Comparison of ENCODE assay signal across 12 cellular contexts in genomic region chr20:62475819-62476073, GRCh38. TPM values are rescaled to one million over a fixed set of nuclear protein-coding genes. Genes with fewer than 3 reads are reported as not detected.
DNase-seq lines count a peak whose midpoint lies in the region; ATAC-seq, FAIRE-seq and TF ChIP-seq lines count a peak whose summit lies in the region.
"Had no signal": no experiment of that assay in that cellular context is flagged by ENCODE, and none has a peak within 500 bp of the region (broad histone marks: within the 10 kb centered on the region; RNA-seq: fewer than 3 reads in every experiment).

TSS of gene GATA5 (minus strand) at chr20:62475995. CDS start at chr20:62475521, 474 bp downstream.

- in situ Hi-C loops in Panc1 (cut with HindIII; ENCODE audit: low pct_unique_long_range_greater_than_20kb, low sequenced_read_pairs) = no loop called here

- H2AFZ ChIP-seq in trophoblast cell (ENCODE audit: insufficient read depth, low read length, poor library complexity) = peak within 1 kb of the TSS; percentile 31

- no peak within 1 kb of the TSS for H4K91ac ChIP-seq in trophoblast cell (ENCODE audit: low read depth, low read length)

- H3K23ac ChIP-seq in trophoblast cell (ENCODE audit: low read length) = no peak within 1 kb of the TSS

- CTCF ChIA-PET in Caco-2 (lab: Charles Lee) (interaction anchor here (0.6 kb wide), 1 partner anchor 48 kb away, joined by 3 read pairs; the partner anchor contains the start of gene RBBP8NL), Panc1 (lab: Charles Lee) (interaction anchor here (0.6 kb wide), 1 partner anchor 58 kb away, joined by 7 read pairs; no protein-coding TSS in a partner anchor)

- FAIRE-seq in GM12892 (lab: Jason Lieb, UNC) = no peak

- H3K9ac ChIP-seq in trophoblast cell (ENCODE audit: low read length) = no peak within 1 kb of the TSS

- peaks cover 46% of the 10 kb centered on the region for H3K4me1 Mint-ChIP-seq in Caco-2 (ENCODE audit: low read depth, unreplicated experiment)

- BruUV-seq in Caco-2 (replicated peaks; lab: Mats Ljungman, UMichigan) = no TSS peak
- BruUV-seq in Panc1 (replicated peaks; lab: Mats Ljungman, UMichigan) = no TSS peak

- H3K4me1 ChIP-seq in Caco-2 (peaks cover 47% of the 10 kb centered on the region), Panc1 (ENCODE audit: control insufficient read depth, insufficient read depth, low read length) (peaks cover 36% of the 10 kb centered on the region), iPS DF 6.9 (ENCODE audit: control insufficient read depth, insufficient read depth, low read length) (peaks cover 6% of the 10 kb centered on the region; the same call in 1 of the 2 replicates), trophoblast cell (ENCODE audit: control insufficient read depth in 1 of 2, insufficient read depth in 2 of 2, low read length in 2 of 2) (peaks cover 11 to 18% of the 10 kb centered on the region in 2 experiments)

- H2BK12ac ChIP-seq in trophoblast cell (ENCODE audit: low read length) = no peak within 1 kb of the TSS

- H3K9me3 Mint-ChIP-seq in Caco-2 (ENCODE audit: unreplicated experiment) = peaks cover 11% of the 10 kb centered on the region

- H3K4me3 Mint-ChIP-seq in Caco-2 (ENCODE audit: unreplicated experiment) = no peak within 1 kb of the TSS
- H3K4me3 Mint-ChIP-seq: activated CD8-positive, alpha-beta T cell treated with anti-CD3 and anti-CD28 coated beads, Interleukin-2, amount 10 ng/mL, durations not matched to agents 7 days and 5 days had no signal

- no peak within 1 kb of the TSS for H2BK120ac ChIP-seq in trophoblast cell (ENCODE audit: insufficient read depth, low read length, poor library complexity)

- TF ChIP-seq POLR2A in GM12892 (IDR thresholded peaks at IDR 0.05; ENCODE audit: low read depth, low read length) = no peak

- intact Hi-C loops in Caco-2 (cut with micrococcal nuclease; ENCODE audit: unreplicated experiment) = no loop called here
- intact Hi-C loops in Panc1 (cut with micrococcal nuclease; ENCODE audit: unreplicated experiment) = loop anchor here (10.0 kb wide), 1 partner anchor 319 kb away; the partner anchor contains the start of gene MRGBP

- H3K14ac ChIP-seq in trophoblast cell (ENCODE audit: low read length) = no peak within 1 kb of the TSS

- peak within 1 kb of the TSS; percentile 72 for H3K27ac Mint-ChIP-seq in Caco-2 (ENCODE audit: unreplicated experiment)
- H3K27ac Mint-ChIP-seq: activated CD8-positive, alpha-beta T cell treated with anti-CD3 and anti-CD28 coated beads, Interleukin-2, amount 10 ng/mL, durations not matched to agents 7 days and 5 days; CD4-positive, CD25-positive, alpha-beta regulatory T cell had no signal

- no peaks in the 10 kb centered on the region for H3K79me1 ChIP-seq in trophoblast cell (ENCODE audit: low read length)

- peaks cover 6% of the 10 kb centered on the region for H3K36me3 Mint-ChIP-seq in Caco-2 (ENCODE audit: insufficient read depth, unreplicated experiment)
- H3K36me3 Mint-ChIP-seq: CD4-positive, CD25-positive, alpha-beta regulatory T cell had no signal

- H3K27me3 ChIP-seq in Caco-2 (replicated peaks; ENCODE audit: control insufficient read depth, insufficient read depth, low read length) = no peaks in the 10 kb centered on the region
- H3K27me3 ChIP-seq in Panc1 (ENCODE audit: control insufficient read depth, insufficient read depth, low read length) = no peaks in the 10 kb centered on the region
- H3K27me3 ChIP-seq in iPS DF 6.9 (ENCODE audit: control insufficient read depth, insufficient read depth, low read length) = peaks cover 49% of the 10 kb centered on the region
- H3K27me3 ChIP-seq in trophoblast cell (ENCODE audit: insufficient read depth, low read length) = peaks cover 49% of the 10 kb centered on the region

- H3K27ac ChIP-seq in Panc1 (ENCODE audit: low read length) (peak within 1 kb of the TSS; percentile 97), iPS DF 6.9 (ENCODE audit: low read length) (no peak within 1 kb of the TSS), trophoblast cell (ENCODE audit: low read depth, low read length) (no peak within 1 kb of the TSS)

- peak; percentile 50 for ATAC-seq in Panc1
- no peak for ATAC-seq in GM19455 (IDR thresholded peaks at IDR 0.05; ENCODE audit: unreplicated experiment)
- no peak for ATAC-seq in HG03280 (IDR thresholded peaks at IDR 0.05; ENCODE audit: unreplicated experiment)
- ATAC-seq in GM21619 (IDR thresholded peaks at IDR 0.05; ENCODE audit: unreplicated experiment) = no peak
- ATAC-seq: activated CD8-positive, alpha-beta T cell treated with anti-CD3 and anti-CD28 coated beads, Interleukin-2, amount 10 ng/mL, durations not matched to agents 7 days and 5 days; esophagus mucosa had no signal

- no peaks in the 10 kb centered on the region for H3K79me2 ChIP-seq in trophoblast cell (ENCODE audit: control insufficient read depth, insufficient read depth, low read length, poor library complexity)

- H2BK5ac ChIP-seq in trophoblast cell (ENCODE audit: low read depth, low read length, poor library complexity) = no peak within 1 kb of the TSS

- H2AK5ac ChIP-seq in trophoblast cell (ENCODE audit: low read length) = no peak within 1 kb of the TSS

- H3K4me2 ChIP-seq in trophoblast cell (ENCODE audit: low read length) = peak within 1 kb of the TSS; percentile 55

- H3K36me3 ChIP-seq in Caco-2 (ENCODE audit: control insufficient read depth, insufficient read depth, low read length) (no peaks in the 10 kb centered on the region), Panc1 (ENCODE audit: control insufficient read depth, insufficient read depth, low read length) (no peaks in the 10 kb centered on the region; the same call in 1 of the 2 replicates), iPS DF 6.9 (ENCODE audit: control insufficient read depth, insufficient read depth, low read length) (no peaks in the 10 kb centered on the region; the same call in 1 of the 2 replicates), trophoblast cell (ENCODE audit: control insufficient read depth in 1 of 2, insufficient read depth in 2 of 2, low read length in 2 of 2) (peaks cover 0 to 2% of the 10 kb centered on the region in 2 experiments)

- no peak within 1 kb of the TSS for H3K18ac ChIP-seq in trophoblast cell (ENCODE audit: low read length)

- H3K9me3 ChIP-seq in Caco-2 = no peaks in the 10 kb centered on the region
- no peaks in the 10 kb centered on the region for H3K9me3 ChIP-seq in Panc1 (ENCODE audit: control insufficient read depth, insufficient read depth, low read depth, low read length)
- no peaks in the 10 kb centered on the region for H3K9me3 ChIP-seq in iPS DF 6.9 (ENCODE audit: control insufficient read depth, insufficient read depth, low read length)
- peaks cover 1% of the 10 kb centered on the region for H3K9me3 ChIP-seq in trophoblast cell (ENCODE audit: insufficient read depth, low read depth, low read length)

- H4K12ac ChIP-seq in trophoblast cell (ENCODE audit: low read depth, low read length) = no peak within 1 kb of the TSS

- no peak within 1 kb of the TSS for H3K4ac ChIP-seq in trophoblast cell (ENCODE audit: low read depth, low read length)

- no peak within 1 kb of the TSS for H4K8ac ChIP-seq in trophoblast cell (ENCODE audit: low read depth, low read length)

- TF ChIP-seq CTCF in Caco-2 (IDR thresholded peaks at IDR 0.05; ENCODE audit: insufficient read depth in 1 of 2, low read depth in 1 of 2, low read length in 1 of 2, severe bottlenecking in 1 of 2, unreplicated experiment in 1 of 2) (no peak), Panc1 (IDR thresholded peaks at IDR 0.05) (no peak)

- H3K27me3 Mint-ChIP-seq in Caco-2 (ENCODE audit: insufficient read depth, unreplicated experiment) = no peaks in the 10 kb centered on the region

- WGBS in iPS DF 6.9 (ENCODE audit: insufficient coverage, insufficient read length) = no CpG with 5 or more reads among the region's 36 CpGs
- WGBS in trophoblast cell (ENCODE audit: extremely low coverage, insufficient coverage, insufficient read length) = no CpG with 5 or more reads among the region's 36 CpGs

- POLR2A ChIA-PET in Caco-2 (lab: Charles Lee) = interaction anchor here (0.6 kb wide), 1 partner anchor 329 kb away, joined by 3 read pairs; the partner anchor contains the start of gene OGFR
- POLR2A ChIA-PET in Panc1 (lab: Charles Lee) = no interaction called here

- DNase-seq in Caco-2 (no peak), Panc1 (ENCODE audit: low read depth, low spot score) (no peak), iPS DF 6.9 (ENCODE audit: low read depth, low spot score) (no peak), trophoblast cell (no peak), GM12892 (ENCODE audit: insufficient read length) (no peak)
- DNase-seq: activated CD8-positive, alpha-beta T cell treated with anti-CD3 and anti-CD28 coated beads, Interleukin-2, amount 10 ng/mL, durations not matched to agents 7 days and 5 days; CD4-positive, CD25-positive, alpha-beta regulatory T cell; NCI-H1092 treated with DMSO at 0.1 percent for 48 hours had no signal

- no peak within 1 kb of the TSS for H3K4me3 ChIP-seq in Caco-2 (ENCODE audit: low read depth, low read length)
- H3K4me3 ChIP-seq in Panc1 (ENCODE audit: low read depth in 2 of 2, low read length in 2 of 2) = peak within 1 kb of the TSS; percentile 57 to 76
- H3K4me3 ChIP-seq in iPS DF 6.9 (ENCODE audit: low read length) = peak within 1 kb of the TSS; percentile 23; the same call in 1 of the 2 replicates
- H3K4me3 ChIP-seq in trophoblast cell (ENCODE audit: low read depth, low read length) = peak within 1 kb of the TSS; percentile 28

RNA-seq across cellular contexts. Expression of gene GATA5, which starts in this region (rescaled TPM):
- total RNA-seq in Caco-2 (2022) (0.12 and 0.25 TPM in 2 replicates), Panc1 (2021; ENCODE audit: unreplicated experiment) (53.2 TPM)
- polyA plus RNA-seq in Panc1 (2012; ENCODE audit: insufficient read length) = 45.6 TPM
- 0.85 and 0.90 TPM in 2 replicates for polyA plus RNA-seq in trophoblast cell (2013)
- not detected for polyA plus RNA-seq in GM12892 (2012; ENCODE audit: missing spikeins)
- total RNA-seq: activated CD8-positive, alpha-beta T cell treated with anti-CD3 and anti-CD28 coated beads, Interleukin-2, amount 10 ng/mL, durations not matched to agents 7 days and 5 days; CD4-positive, CD25-positive, alpha-beta regulatory T cell; esophagus mucosa had no signal
- polyA plus RNA-seq: CD4-positive, CD25-positive, alpha-beta regulatory T cell had no signal

Comparison
In these comparisons a context has a peak if more than half of its experiments do, and no peak if none do; other contexts are left out.
1. RNA of gene GATA5 (total RNA-seq): 53.2 TPM in Panc1 (single experiment); 0.12 to 0.25 TPM in Caco-2; every median in the first group is over 10 times any median in the second.